9 cellular contexts compared by ENCODE assay signal in genomic region chr1:6414443-6414844, GRCh38. TPM values are rescaled to one million over a fixed set of nuclear protein-coding genes. Genes with fewer than 3 reads are reported as not detected.
DNase-seq lines count a peak whose midpoint lies in the region; ATAC-seq and TF ChIP-seq lines count a peak whose summit lies in the region.
"Had no signal": no experiment of that assay in that cellular context is flagged by ENCODE, and none has a peak within 500 bp of the region (broad histone marks: within the 10 kb centered on the region; RNA-seq: fewer than 3 reads in every experiment).

No MANE protein-coding gene starts in this region.

- H3K4me1 ChIP-seq in right atrium auricular region (peaks cover 0 to 12% of the 10 kb centered on the region in 2 donors), PC-3 (ENCODE audit: insufficient read depth, low read length) (peaks cover 46% of the 10 kb centered on the region), body of pancreas (peaks cover 29% of the 10 kb centered on the region), left lung (peaks cover 6 to 8% of the 10 kb centered on the region in 2 donors)

- no peaks in the 10 kb centered on the region for H3K9me2 ChIP-seq in PC-3 (replicated peaks; ENCODE audit: low read length)

- DNase-seq in Right ventricle myocardium inferior (ENCODE audit: missing footprints), result no peak
- DNase-seq in right atrium auricular region (ENCODE audit: low spot score), result no peak
- peak; percentile 50 for DNase-seq in PC-3
- peak in 2 of 4 donors; percentile 33 to 49 for DNase-seq in body of pancreas
- DNase-seq in left lung, result no peak
- DNase-seq in DMS114 treated with DMSO at 0.1 percent for 48 hours (lab: John Stamatoyannopoulos, UW; ENCODE audit: unreplicated experiment), result no peak
- DNase-seq: left cardiac atrium had no signal

- intact Hi-C loops in Right ventricle myocardium inferior (cut with DNase I), result no loop called here
- intact Hi-C loops in PC-3 (cut with micrococcal nuclease), result no loop called here
- intact Hi-C loops in body of pancreas (cut with DNase I), result no loop called here
- intact Hi-C loops in left lung (cut with DNase I), result loop anchor here in 1 of 2 donors (10.0 kb wide), 1 partner anchor 160 kb away; no protein-coding TSS in a partner anchor

- H3K4me3 ChIP-seq in right atrium auricular region (no peak overlapping the region), PC-3 (ENCODE audit: low read length) (no peak overlapping the region), body of pancreas (no peak overlapping the region), left lung (no peak overlapping the region)

- no peaks in the 10 kb centered on the region for H3F3A ChIP-seq in PC-3 (ENCODE audit: low read length, unreplicated experiment)

- no peaks in the 10 kb centered on the region; the same call in 1 of the 2 replicates for H3K79me2 ChIP-seq in PC-3 (ENCODE audit: low read length)

- H3K9ac ChIP-seq in PC-3 (ENCODE audit: low read length), result peak overlapping the region; percentile 13

- no peaks in the 10 kb centered on the region for H3K36me3 ChIP-seq in right atrium auricular region
- no peaks in the 10 kb centered on the region for H3K36me3 ChIP-seq in PC-3 (ENCODE audit: low read depth, low read length)
- no peaks in the 10 kb centered on the region for H3K36me3 ChIP-seq in body of pancreas (replicated peaks in 1 of 2; ENCODE audit: insufficient read depth in 1 of 2, low read depth in 2 of 2)
- no peaks in the 10 kb centered on the region for H3K36me3 ChIP-seq in left lung

- POLR2A ChIA-PET in PC-3 (lab: Charles Lee; ENCODE audit: unreplicated experiment), result interaction anchor here (0.6 kb wide), 1 partner anchor 21 kb away, joined by 6 read pairs; the partner anchor contains the start of gene ACOT7

- no TSS peak for BruUV-seq in PC-3 (replicated peaks; lab: Mats Ljungman, UMichigan)

- 0 out of 2 replicates have a peak, but pooled peaks cover 6% of the 10 kb centered on the region for H4K20me1 ChIP-seq in PC-3 (ENCODE audit: low read length)

- H3K27ac ChIP-seq in right atrium auricular region, result no peak overlapping the region
- peak overlapping the region; percentile 67 for H3K27ac ChIP-seq in PC-3 (ENCODE audit: low read length)
- no peak overlapping the region for H3K27ac ChIP-seq in body of pancreas
- H3K27ac ChIP-seq in left lung, result no peak overlapping the region

- H3K4me2 ChIP-seq in PC-3 (ENCODE audit: low read length), result peak overlapping the region; percentile 32

- ATAC-seq in Right ventricle myocardium inferior (peak; percentile 42), HG02884 (IDR thresholded peaks at IDR 0.05; ENCODE audit: unreplicated experiment) (peak; percentile 66), PC-3 (peak; percentile 16), body of pancreas (peak; percentile 51), left lung (peak; percentile 63), HG02973 (IDR thresholded peaks at IDR 0.05; ENCODE audit: unreplicated experiment) (no peak)

- WGBS in body of pancreas, 2 donors, result 4 to 12% methylated on average over 5 to 15 of the region's 15 CpGs

- H3K27me3 ChIP-seq in right atrium auricular region, result peaks cover 7 to 26% of the 10 kb centered on the region in 2 donors
- no peaks in the 10 kb centered on the region for H3K27me3 ChIP-seq in PC-3 (ENCODE audit: low read length)
- peaks cover 0 to 24% of the 10 kb centered on the region in 2 donors for H3K27me3 ChIP-seq in body of pancreas
- H3K27me3 ChIP-seq in left lung, result peaks cover 38 to 98% of the 10 kb centered on the region in 2 donors

- H2AFZ ChIP-seq in PC-3 (ENCODE audit: low read length), result 0 out of 2 replicates have a peak overlapping the region, but pooled peaks have one; percentile 20

- CTCF ChIA-PET in PC-3 (lab: Charles Lee), result interaction anchor here (0.9 to 2.8 kb wide), 2 partner anchors 9 to 23 kb away, joined by 4 to 14 read pairs; no protein-coding TSS in a partner anchor

- H3K9me3 ChIP-seq in right atrium auricular region, result no peaks in the 10 kb centered on the region
- no peaks in the 10 kb centered on the region for H3K9me3 ChIP-seq in PC-3 (ENCODE audit: low read length)
- H3K9me3 ChIP-seq in body of pancreas, result no peaks in the 10 kb centered on the region
- H3K9me3 ChIP-seq in left lung, result no peaks in the 10 kb centered on the region

- TF ChIP-seq POLR2A in body of pancreas (IDR thresholded peaks at IDR 0.05), result no peak

- peak in 1 of 2 donors; percentile 40 for TF ChIP-seq CTCF in right atrium auricular region (IDR thresholded peaks at IDR 0.05)
- peak; percentile 73 for TF ChIP-seq CTCF in PC-3 (conservative IDR thresholded peaks at IDR 0.05; ENCODE audit: low read depth, low read length)
- peak in 6 of 7 experiments; percentile 6 to 37 (median 26) for TF ChIP-seq CTCF in body of pancreas (IDR thresholded peaks at IDR 0.05)
- TF ChIP-seq CTCF in left lung (IDR thresholded peaks at IDR 0.05), result no peak

RNA-seq across cellular contexts. Expression of gene HES2, which starts 5.3 kb away (rescaled TPM):
- total RNA-seq in Right ventricle myocardium inferior (not detected), right atrium auricular region (not detected), PC-3 (2014; rRNA removed) (41.0 and 42.9 TPM in 2 replicates), body of pancreas (under 1 TPM in 1 of 2 donors, not detected in 1; 0.26 TPM), left lung (1 to 10 TPM; 1.6 to 6.6 TPM)

RNA-seq across cellular contexts. Expression of gene ESPN, which starts 10.1 kb away (rescaled TPM):
- total RNA-seq in Right ventricle myocardium inferior (0.24 TPM), right atrium auricular region (under 1 TPM in 1 of 2 donors, not detected in 1; 0.47 TPM), PC-3 (2014; rRNA removed) (11.1 and 14.1 TPM in 2 replicates), body of pancreas (1 to 10 TPM in 1 of 2 donors, under 1 TPM in 1; 0.26 to 4.0 TPM), left lung (1 to 10 TPM; 1.2 to 3.7 TPM)

RNA-seq across cellular contexts. Expression of gene ACOT7, which starts 20.9 kb away (rescaled TPM):
- total RNA-seq in Right ventricle myocardium inferior (9.8 TPM), right atrium auricular region (10 to 100 TPM in 1 of 2 donors, 1 to 10 TPM in 1; 6.6 to 10.7 TPM), PC-3 (2014; rRNA removed) (164 and 165 TPM in 2 replicates), body of pancreas (10 to 100 TPM in 1 of 2 donors, 1 to 10 TPM in 1; 6.0 to 33.0 TPM), left lung (10 to 100 TPM; 28.8 to 30.1 TPM)

RNA-seq across cellular contexts. Expression of gene TNFRSF25, which starts 51.5 kb away (rescaled TPM):
- total RNA-seq in Right ventricle myocardium inferior (11.4 TPM), right atrium auricular region (1 to 10 TPM; 4.4 to 7.4 TPM), PC-3 (2014; rRNA removed) (42.5 and 60.1 TPM in 2 replicates), body of pancreas (10 to 100 TPM in 1 of 2 donors, 1 to 10 TPM in 1; 4.2 to 23.1 TPM), left lung (1 to 10 TPM; 5.6 to 8.4 TPM)

Comparison
In these comparisons a context has a peak if more than half of its experiments do, and no peak if none do; other contexts are left out.
1. CTCF ChIP-seq: peak in PC-3 (single experiment) and body of pancreas (6 of 7); none in left lung (0 of 2).